15 cellular contexts compared by ENCODE assay signal in the genomic region with DNA sequence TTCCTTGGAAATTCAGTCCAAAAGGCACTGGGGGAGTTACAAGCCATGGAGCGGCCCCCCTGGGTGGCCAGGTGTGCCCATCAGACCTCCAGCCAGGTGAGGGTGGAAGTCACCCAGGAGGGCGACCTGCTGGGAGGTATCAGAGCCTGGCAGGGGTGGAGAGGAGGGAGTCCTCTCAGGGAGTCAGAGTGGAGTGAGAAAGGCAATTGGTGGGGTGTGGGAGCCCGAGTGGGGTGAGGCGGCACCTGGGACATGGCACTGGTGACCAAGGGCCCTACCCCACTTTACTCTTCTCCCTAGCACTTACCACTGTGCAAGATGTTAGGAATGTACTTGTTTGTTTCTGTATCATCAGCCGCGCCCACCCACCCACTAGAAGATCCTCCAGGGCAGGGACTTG. TPM values are rescaled to one million over a fixed set of nuclear protein-coding genes. Genes with fewer than 3 reads are reported as not detected.
DNase-seq lines count a peak whose midpoint lies in the region; ATAC-seq and TF ChIP-seq lines count a peak whose summit lies in the region.
"Had no signal": no experiment of that assay in that cellular context is flagged by ENCODE, and none has a peak within 500 bp of the region (broad histone marks: within the 10 kb centered on the region; RNA-seq: fewer than 3 reads in every experiment).

No MANE protein-coding gene starts in this region.

- POLR2A ChIA-PET in activated CD4-positive, alpha-beta T cell treated with anti-CD3 and anti-CD28 coated beads, Interleukin-2, amount 10 ng/mL, durations not matched to agents 7 days and 5 days (lab: Charles Lee), result no interaction called here
- POLR2A ChIA-PET in activated CD8-positive, alpha-beta T cell treated with anti-CD3 and anti-CD28 coated beads for 36 hours (lab: Charles Lee), result interaction anchor here (1.5 to 17.1 kb wide), 5 partner anchors 17 to 105 kb away, joined by 3 to 335 read pairs (median 120); a partner anchor contains a TSS

- TF ChIP-seq CTCF in activated CD8-positive, alpha-beta T cell treated with anti-CD3 and anti-CD28 coated beads for 36 hours (IDR thresholded peaks at IDR 0.05), result no peak

- H3K27me3 Mint-ChIP-seq in activated CD4-positive, alpha-beta T cell treated with anti-CD3 and anti-CD28 coated beads, Interleukin-2, amount 10 ng/mL, durations not matched to agents 7 days and 5 days, result peaks cover 12% of the 10 kb centered on the region
- no peaks in the 10 kb centered on the region for H3K27me3 Mint-ChIP-seq in activated CD8-positive, alpha-beta T cell treated with anti-CD3 and anti-CD28 coated beads for 36 hours
- no peaks in the 10 kb centered on the region for H3K27me3 Mint-ChIP-seq in natural killer cell treated with Interleukin-12 subunit alpha and Interleukin-12 subunit beta and Interleukin-15 and Interleukin-18, amount 100 ng/mL, for 72 hours

- ATAC-seq in GM21515 (IDR thresholded peaks at IDR 0.05; ENCODE audit: unreplicated experiment) (peak; percentile 1), GM19397 (IDR thresholded peaks at IDR 0.05; ENCODE audit: unreplicated experiment) (no peak)
- no peak for ATAC-seq in activated CD8-positive, alpha-beta T cell treated with anti-CD3 and anti-CD28 coated beads for 36 hours
- ATAC-seq in natural killer cell treated with Interleukin-12 subunit alpha and Interleukin-12 subunit beta and Interleukin-15 and Interleukin-18, amount 100 ng/mL, for 72 hours, result no peak
- ATAC-seq: left colon had no signal

- H3K27ac ChIP-seq in substantia nigra (ENCODE audit: low read depth, low read length, poor library complexity, severe bottlenecking), result no peak overlapping the region
- H3K27ac ChIP-seq: parathyroid adenoma had no signal

- intact Hi-C loops in activated CD8-positive, alpha-beta T cell treated with anti-CD3 and anti-CD28 coated beads for 36 hours (cut with micrococcal nuclease), result loop anchor here (5.0 kb wide), 4 partner anchors 47 to 242 kb away; no protein-coding TSS in a partner anchor

- peak overlapping the region; percentile 60 for H3K27ac Mint-ChIP-seq in activated CD4-positive, alpha-beta T cell treated with anti-CD3 and anti-CD28 coated beads, Interleukin-2, amount 10 ng/mL, durations not matched to agents 7 days and 5 days
- H3K27ac Mint-ChIP-seq in activated CD8-positive, alpha-beta T cell treated with anti-CD3 and anti-CD28 coated beads for 36 hours, result peak overlapping the region; percentile 31
- H3K27ac Mint-ChIP-seq in natural killer cell treated with Interleukin-12 subunit alpha and Interleukin-12 subunit beta and Interleukin-15 and Interleukin-18, amount 100 ng/mL, for 72 hours, result peak overlapping the region; percentile 61 to 71

- CTCF ChIA-PET in activated CD4-positive, alpha-beta T cell treated with anti-CD3 and anti-CD28 coated beads, Interleukin-2, amount 10 ng/mL, durations not matched to agents 7 days and 5 days (lab: Charles Lee), result interaction anchor here (0.6 to 7.1 kb wide), 30 partner anchors 9 to 584 kb away, joined by 3 to 81 read pairs (median 6); a partner anchor contains a TSS
- CTCF ChIA-PET in activated CD8-positive, alpha-beta T cell treated with anti-CD3 and anti-CD28 coated beads for 36 hours (lab: Charles Lee), result interaction anchor here (1.2 to 8.1 kb wide), 21 partner anchors 10 to 261 kb away, joined by 3 to 160 read pairs (median 9); a partner anchor contains a TSS

- no peaks in the 10 kb centered on the region for H3K9me3 Mint-ChIP-seq in activated CD4-positive, alpha-beta T cell treated with anti-CD3 and anti-CD28 coated beads, Interleukin-2, amount 10 ng/mL, durations not matched to agents 7 days and 5 days
- no peaks in the 10 kb centered on the region for H3K9me3 Mint-ChIP-seq in activated CD8-positive, alpha-beta T cell treated with anti-CD3 and anti-CD28 coated beads for 36 hours
- no peaks in the 10 kb centered on the region for H3K9me3 Mint-ChIP-seq in natural killer cell treated with Interleukin-12 subunit alpha and Interleukin-12 subunit beta and Interleukin-15 and Interleukin-18, amount 100 ng/mL, for 72 hours

- no peak for DNase-seq in activated CD4-positive, alpha-beta T cell treated with anti-CD3 and anti-CD28 coated beads, Interleukin-2, amount 10 ng/mL, durations not matched to agents 7 days and 5 days
- no peak for DNase-seq in activated CD4-positive, alpha-beta T cell treated with anti-CD3 and anti-CD28 coated beads, Interleukin-2, amount 50 U/mL, for 48 hours
- no peak for DNase-seq in activated CD8-positive, alpha-beta T cell treated with anti-CD3 and anti-CD28 coated beads for 36 hours
- peak; percentile 26 for DNase-seq in natural killer cell treated with Interleukin-12 subunit alpha and Interleukin-12 subunit beta and Interleukin-15 and Interleukin-18, amount 100 ng/mL, for 72 hours (ENCODE audit: low spot score)
- no peak for DNase-seq in substantia nigra (lab: John Stamatoyannopoulos, UW)
- DNase-seq in activated effector memory CD4-positive, alpha-beta T cell treated with anti-CD3 and anti-CD28 coated beads, Interleukin-2, amount 50 U/mL, for 16 hours, result no peak
- DNase-seq: cerebellar nuclear complex; GF-D8; NCI-H187; OCI-M1; stimulated activated naive CD4-positive, alpha-beta T cell treated with Interleukin-2 at 50 U/mL for 16 hours had no signal

- peak overlapping the region; percentile 75 for H3K4me3 Mint-ChIP-seq in activated CD4-positive, alpha-beta T cell treated with anti-CD3 and anti-CD28 coated beads, Interleukin-2, amount 10 ng/mL, durations not matched to agents 7 days and 5 days
- peak overlapping the region; percentile 98 for H3K4me3 Mint-ChIP-seq in activated CD8-positive, alpha-beta T cell treated with anti-CD3 and anti-CD28 coated beads for 36 hours
- peak overlapping the region; percentile 98 for H3K4me3 Mint-ChIP-seq in natural killer cell treated with Interleukin-12 subunit alpha and Interleukin-12 subunit beta and Interleukin-15 and Interleukin-18, amount 100 ng/mL, for 72 hours

- H3K4me1 Mint-ChIP-seq in activated CD4-positive, alpha-beta T cell treated with anti-CD3 and anti-CD28 coated beads, Interleukin-2, amount 10 ng/mL, durations not matched to agents 7 days and 5 days, result peaks cover 29% of the 10 kb centered on the region
- H3K4me1 Mint-ChIP-seq in activated CD8-positive, alpha-beta T cell treated with anti-CD3 and anti-CD28 coated beads for 36 hours (ENCODE audit: low read depth), result peaks cover 24% of the 10 kb centered on the region
- peaks cover 31 to 37% of the 10 kb centered on the region in 2 donors for H3K4me1 Mint-ChIP-seq in natural killer cell treated with Interleukin-12 subunit alpha and Interleukin-12 subunit beta and Interleukin-15 and Interleukin-18, amount 100 ng/mL, for 72 hours (ENCODE audit: low read depth in 2 of 2)

- peaks cover 11% of the 10 kb centered on the region for H3K36me3 Mint-ChIP-seq in activated CD4-positive, alpha-beta T cell treated with anti-CD3 and anti-CD28 coated beads, Interleukin-2, amount 10 ng/mL, durations not matched to agents 7 days and 5 days (ENCODE audit: low read depth)
- peaks cover 19% of the 10 kb centered on the region for H3K36me3 Mint-ChIP-seq in activated CD8-positive, alpha-beta T cell treated with anti-CD3 and anti-CD28 coated beads for 36 hours (ENCODE audit: low read depth)
- H3K36me3 Mint-ChIP-seq in natural killer cell treated with Interleukin-12 subunit alpha and Interleukin-12 subunit beta and Interleukin-15 and Interleukin-18, amount 100 ng/mL, for 72 hours, result peaks cover 5% of the 10 kb centered on the region

RNA-seq across cellular contexts. Expression of a gene that starts 25.8 kb away (rescaled TPM):
- 100 to 1,000 TPM; 222 to 242 TPM for total RNA-seq in activated CD4-positive, alpha-beta T cell treated with anti-CD3 and anti-CD28 coated beads, Interleukin-2, amount 10 ng/mL, durations not matched to agents 7 days and 5 days
- total RNA-seq in activated CD8-positive, alpha-beta T cell treated with anti-CD3 and anti-CD28 coated beads for 36 hours, result 100 to 1,000 TPM; 152 to 158 TPM
- total RNA-seq in natural killer cell treated with Interleukin-12 subunit alpha and Interleukin-12 subunit beta and Interleukin-15 and Interleukin-18, amount 100 ng/mL, for 72 hours, result 100 to 1,000 TPM; 273 to 444 TPM

RNA-seq across cellular contexts. Expression of a gene that starts 37.0 kb away (rescaled TPM):
- 10 to 100 TPM; 17.1 to 17.9 TPM for total RNA-seq in activated CD4-positive, alpha-beta T cell treated with anti-CD3 and anti-CD28 coated beads, Interleukin-2, amount 10 ng/mL, durations not matched to agents 7 days and 5 days
- 10 to 100 TPM; 16.2 to 18.1 TPM for total RNA-seq in activated CD8-positive, alpha-beta T cell treated with anti-CD3 and anti-CD28 coated beads for 36 hours
- 10 to 100 TPM; 16.5 to 51.0 TPM for total RNA-seq in natural killer cell treated with Interleukin-12 subunit alpha and Interleukin-12 subunit beta and Interleukin-15 and Interleukin-18, amount 100 ng/mL, for 72 hours
